Comparison of ENCODE assay signal across 17 cellular contexts in the genomic region with DNA sequence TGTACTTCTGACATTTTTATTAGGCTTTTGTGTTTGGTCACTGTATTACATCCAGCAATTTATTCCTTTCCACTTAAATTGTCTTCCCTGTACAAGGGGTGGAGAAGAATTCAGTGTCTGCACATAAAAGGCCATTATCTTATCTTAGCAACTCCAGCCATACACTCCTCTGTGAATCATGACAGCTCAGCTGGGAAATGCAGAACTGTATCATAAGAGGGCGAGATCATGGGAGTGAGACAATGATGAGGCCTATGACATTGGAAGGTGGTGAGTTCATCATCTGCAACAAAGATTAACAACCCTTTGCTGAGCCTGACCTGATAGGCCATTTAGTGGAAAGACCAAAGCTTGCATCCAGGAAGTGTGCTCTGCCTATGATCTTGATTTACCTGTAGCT.
DNase-seq lines count a peak whose midpoint lies in the region; ATAC-seq and TF ChIP-seq lines count a peak whose summit lies in the region.
"Had no signal": no experiment of that assay in that cellular context is flagged by ENCODE, and none has a peak within 500 bp of the region (broad histone marks: within the 10 kb centered on the region; RNA-seq: fewer than 3 reads in every experiment).

No MANE protein-coding gene starts in this region.

- DNase-seq in ACHN (peak; percentile 53), foreskin melanocyte (peak; percentile 38), SHP77 (lab: John Stamatoyannopoulos, UW) (no peak), coronary artery (ENCODE audit: low spot score) (no peak), DMS153 treated with DMSO at 0.1 percent for 48 hours (lab: John Stamatoyannopoulos, UW; ENCODE audit: unreplicated experiment) (no peak)
- DNase-seq: activated CD8-positive, alpha-beta T cell treated with anti-CD3 and anti-CD28 coated beads for 36 hours; activated naive CD8-positive, alpha-beta T cell treated with anti-CD3 and anti-CD28 coated beads, Interleukin-2, amount 10 ng/mL, durations not matched to agents 7 days and 5 days; activated T-cell treated with anti-CD3 and anti-CD28 coated beads, Interleukin-2, amount 50 U/mL, for 72 hours; effector memory CD8-positive, alpha-beta T cell; GDM1; H9; NCI-H2081 treated with DMSO at 0.1 percent for 48 hours; stimulated activated CD4-positive, alpha-beta T cell treated with anti-CD3 and anti-CD28 coated beads, Interleukin-1b, Interleukin-23, amount 100 ng/mL, for 48 hours had no signal

- no peak overlapping the region for H3K27ac ChIP-seq in HEK293 (ENCODE audit: extremely low read depth, low read depth, low read length)
- no peak overlapping the region for H3K27ac ChIP-seq in coronary artery

- no peaks in the 10 kb centered on the region for H3K4me1 ChIP-seq in HEK293 (ENCODE audit: control insufficient read depth, insufficient read depth, low read length)

- ATAC-seq in SK-N-SH treated with all-trans-retinoic acid at 6 μM for 48 hours (peak; percentile 27; the same call in 2 of the 3 replicates), GM19397 (IDR thresholded peaks at IDR 0.05; ENCODE audit: unreplicated experiment) (no peak)
- ATAC-seq: activated CD8-positive, alpha-beta T cell treated with anti-CD3 and anti-CD28 coated beads for 36 hours; activated T-cell treated with anti-CD3 and anti-CD28 coated beads, Interleukin-2, amount 50 U/mL, for 72 hours; effector memory CD8-positive, alpha-beta T cell; WTC11 had no signal

- CTCF ChIA-PET in HEK293 (lab: Yijun Ruan, JAX) = no interaction called here

- in situ Hi-C loops in ACHN (cut with HindIII; ENCODE audit: low pct_ligation_motif_present, low pct_unique_long_range_greater_than_20kb, low sequenced_read_pairs) = no loop called here

- no peak overlapping the region for H3K4me3 ChIP-seq in HEK293 (ENCODE audit: low read depth, low read length)
- no peak overlapping the region for H3K4me3 ChIP-seq in coronary artery

- no peaks in the 10 kb centered on the region for H3K9me3 ChIP-seq in HEK293 (ENCODE audit: control insufficient read depth, insufficient read depth, low read depth, low read length)

- POLR2A ChIA-PET in HEK293 (lab: Yijun Ruan, JAX) = interaction anchor here (1.0 kb wide), 1 partner anchor 32 kb away, joined by 5 read pairs; a partner anchor contains a TSS

- TF ChIP-seq CTCF in HEK293 (tag by site-specific recombination; IDR thresholded peaks at IDR 0.05) (no peak), coronary artery (IDR thresholded peaks at IDR 0.05) (no peak)

- peaks cover 0 to 49% of the 10 kb centered on the region in 2 experiments; a peak in 1 of 3 replicates for H3K36me3 ChIP-seq in HEK293 (ENCODE audit: control insufficient read depth in 2 of 2, insufficient read depth in 1 of 2, low read length in 2 of 2)

TF ChIP-seq in HEK293, 187 proteins besides CTCF, POLR2A, EP300 and RAD21 (continues in another document):
- TF ChIP-seq ZNF629 (tag by site-specific recombination; IDR thresholded peaks at IDR 0.05) = peak; percentile 94
- TF ChIP-seq, protein P1, sequence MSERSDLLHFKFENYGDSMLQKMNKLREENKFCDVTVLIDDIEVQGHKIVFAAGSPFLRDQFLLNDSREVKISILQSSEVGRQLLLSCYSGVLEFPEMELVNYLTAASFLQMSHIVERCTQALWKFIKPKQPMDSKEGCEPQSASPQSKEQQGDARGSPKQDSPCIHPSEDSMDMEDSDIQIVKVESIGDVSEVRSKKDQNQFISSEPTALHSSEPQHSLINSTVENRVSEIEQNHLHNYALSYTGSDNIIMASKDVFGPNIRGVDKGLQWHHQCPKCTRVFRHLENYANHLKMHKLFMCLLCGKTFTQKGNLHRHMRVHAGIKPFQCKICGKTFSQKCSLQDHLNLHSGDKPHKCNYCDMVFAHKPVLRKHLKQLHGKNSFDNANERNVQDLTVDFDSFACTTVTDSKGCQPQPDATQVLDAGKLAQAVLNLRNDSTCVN (tag by site-specific recombination; optimal IDR thresholded peaks at IDR 0.05) = no peak
- TF ChIP-seq ZBTB21 (tag by site-specific recombination; IDR thresholded peaks at IDR 0.05) = peak; percentile 76; the same call in 1 of the 2 replicates
- TF ChIP-seq ZNF184 (tag by site-specific recombination; IDR thresholded peaks at IDR 0.05) = no peak
- peak; percentile 57; the same call in 1 of the 2 replicates for TF ChIP-seq ZXDB (tag by site-specific recombination; IDR thresholded peaks at IDR 0.05)
- TF ChIP-seq ZBTB17 (tag by site-specific recombination; IDR thresholded peaks at IDR 0.05) = peak; percentile 69
- peak; percentile 85 for TF ChIP-seq WT1 (tag by site-specific recombination; IDR thresholded peaks at IDR 0.05)
- TF ChIP-seq ZNF394 (tag by site-specific recombination; IDR thresholded peaks at IDR 0.05; ENCODE audit: borderline replicate concordance) = peak; percentile 51; the same call in 1 of the 2 replicates
- TF ChIP-seq ZNF223 (tag by site-specific recombination; IDR thresholded peaks at IDR 0.05) = no peak
- TF ChIP-seq, protein P2, sequence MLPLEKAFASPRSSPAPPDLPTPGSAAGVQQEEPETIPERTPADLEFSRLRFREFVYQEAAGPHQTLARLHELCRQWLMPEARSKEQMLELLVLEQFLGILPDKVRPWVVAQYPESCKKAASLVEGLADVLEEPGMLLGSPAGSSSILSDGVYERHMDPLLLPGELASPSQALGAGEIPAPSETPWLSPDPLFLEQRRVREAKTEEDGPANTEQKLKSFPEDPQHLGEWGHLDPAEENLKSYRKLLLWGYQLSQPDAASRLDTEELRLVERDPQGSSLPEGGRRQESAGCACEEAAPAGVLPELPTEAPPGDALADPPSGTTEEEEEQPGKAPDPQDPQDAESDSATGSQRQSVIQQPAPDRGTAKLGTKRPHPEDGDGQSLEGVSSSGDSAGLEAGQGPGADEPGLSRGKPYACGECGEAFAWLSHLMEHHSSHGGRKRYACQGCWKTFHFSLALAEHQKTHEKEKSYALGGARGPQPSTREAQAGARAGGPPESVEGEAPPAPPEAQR (tag by site-specific recombination; IDR thresholded peaks at IDR 0.05) = no peak
- peak; percentile 93 for TF ChIP-seq ZEB2 (tag by site-specific recombination; IDR thresholded peaks at IDR 0.05)
- 0 out of 2 replicates have a peak, but pooled peaks have one; percentile 10 for TF ChIP-seq ZNF146 (tag by site-specific recombination; IDR thresholded peaks at IDR 0.05)

TF ChIP-seq in SK-N-SH treated with all-trans-retinoic acid at 6 μM for 48 hours, 23 proteins besides CTCF, POLR2A, EP300 and RAD21:
- no peak for TF ChIP-seq GLIS3 (CRISPR knock-in tag; IDR thresholded peaks at IDR 0.05)

Comparison
In these comparisons a context has a peak if more than half of its experiments do, and no peak if none do; other contexts are left out.
1. DNase-seq: peak in ACHN (single experiment) and foreskin melanocyte (single experiment); none in SHP77 (0 of 2), coronary artery (single experiment) and DMS153 treated with DMSO at 0.1 percent for 48 hours (single experiment).